Comparison of ENCODE assay signal across 1 cellular context in genomic region chr1:89809556-89809955, GRCh38.
TF ChIP-seq lines count a peak whose summit lies in the region.

No MANE protein-coding gene starts in this region.

TF ChIP-seq in SK-N-SH, 30 proteins besides CTCF, POLR2A, EP300 and RAD21 (continued from another document):
- TF ChIP-seq REST (IDR thresholded peaks at IDR 0.05; ENCODE audit: low read depth, low read length) (0 out of 2 replicates have a peak, but pooled peaks have one; percentile 37), TCF12 (IDR thresholded peaks at IDR 0.05) (peak; percentile 12; the same call in 1 of the 2 replicates), RCOR1 (IDR thresholded peaks at IDR 0.05; ENCODE audit: low read length) (no peak)
TF ChIP-seq in SK-N-SH: peak in this region for 2.
